Comparison of ENCODE assay signal across 8 cellular contexts in the genomic region with DNA sequence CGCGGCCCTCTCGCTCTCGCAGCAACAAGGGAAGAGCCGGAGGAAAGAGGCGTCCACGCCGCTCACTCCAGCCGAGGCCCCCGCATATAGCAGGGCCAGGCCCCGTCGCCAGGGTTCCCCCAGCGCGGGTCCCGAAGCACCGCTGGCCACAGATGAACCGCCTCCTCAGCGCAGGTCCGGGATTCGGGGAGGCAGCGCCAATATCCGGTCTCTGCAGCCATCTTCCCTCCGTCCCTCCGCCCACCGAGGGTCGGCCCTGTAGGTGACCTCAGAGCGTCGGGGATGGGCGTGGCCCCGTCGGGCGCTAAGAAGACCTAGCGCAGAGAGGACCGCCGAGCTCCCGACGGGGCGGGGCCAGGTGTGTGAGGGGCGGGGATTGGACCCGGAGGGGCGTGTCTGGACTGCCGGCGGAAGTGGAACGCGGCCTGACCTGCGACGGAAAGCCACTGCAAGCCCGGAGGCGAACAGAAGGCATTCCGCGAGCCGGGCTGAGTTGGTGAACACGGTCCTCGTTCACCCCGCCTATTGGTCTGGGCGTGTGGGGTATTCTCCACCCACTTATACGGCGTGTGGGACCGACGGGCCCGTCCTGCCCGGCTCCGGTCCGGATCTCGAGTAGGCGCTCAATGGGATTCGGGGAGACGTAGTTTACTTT.
DNase-seq lines count a peak whose midpoint lies in the region; ATAC-seq and TF ChIP-seq lines count a peak whose summit lies in the region.

No MANE protein-coding gene starts in this region.

- TF ChIP-seq CTCF in OCI-LY3 (IDR thresholded peaks at IDR 0.05; ENCODE audit: low read depth, low read length): no peak

- peak overlapping the region; percentile 83 for H3K4me2 ChIP-seq in OCI-LY3 (ENCODE audit: low read length)

- H3K36me3 ChIP-seq in OCI-LY3 (replicated peaks; ENCODE audit: low read depth, low read length): peaks cover 44% of the 10 kb centered on the region

- H3K27ac ChIP-seq in OCI-LY3 (ENCODE audit: low read length): peak overlapping the region; percentile 91

- no peaks in the 10 kb centered on the region for H3K27me3 ChIP-seq in OCI-LY3 (ENCODE audit: low read depth, low read length)

- peak overlapping the region; percentile 91 for H3K4me3 ChIP-seq in OCI-LY3 (ENCODE audit: low read length)

- peak; percentile 89 for DNase-seq in DMS 273 treated with DMSO at 0.1 percent for 48 hours (lab: John Stamatoyannopoulos, UW)
- DNase-seq in HuH-7.5 (ENCODE audit: low spot score): peak; percentile 99
- peak; percentile 98 for DNase-seq in activated T-cell treated with anti-CD3 and anti-CD28 coated beads for 24 hours (ENCODE audit: low read depth)
- peak; percentile 95 for DNase-seq in epidermal melanocyte (ENCODE audit: insufficient read length, low spot score)
- DNase-seq in middle frontal gyrus (ENCODE audit: extremely low spot score, low spot score): peak; percentile 64
- peak; percentile 97 to 98 for DNase-seq in stimulated activated CD8-positive, alpha-beta memory T cell treated with anti-CD3 and anti-CD28 coated beads, Interleukin-2, amount 100 ng/mL, for 1 hour (ENCODE audit: low read depth in 2 of 2)

- H4K20me1 ChIP-seq in OCI-LY3 (ENCODE audit: insufficient read depth, low read length): no peaks in the 10 kb centered on the region

- peak; percentile 98 for ATAC-seq in GM21528 (IDR thresholded peaks at IDR 0.05; ENCODE audit: low FRiP score, unreplicated experiment)

- H3K4me1 ChIP-seq in OCI-LY3 (ENCODE audit: low read length): peaks cover 11% of the 10 kb centered on the region

- peaks cover 51% of the 10 kb centered on the region for H3K79me2 ChIP-seq in OCI-LY3 (ENCODE audit: low read length)

- H3K9ac ChIP-seq in OCI-LY3 (ENCODE audit: low read length): peak overlapping the region; percentile 96

- H3K9me3 ChIP-seq in OCI-LY3 (ENCODE audit: insufficient read depth, low read length): peaks cover 36% of the 10 kb centered on the region

- H2AFZ ChIP-seq in OCI-LY3 (ENCODE audit: low read depth, low read length): peak overlapping the region; percentile 69; the same call in 1 of the 2 replicates

Comparison
In these comparisons a context has a peak if more than half of its experiments do, and no peak if none do; other contexts are left out.
1. Peak in every context shown above with its lines: DNase-seq, ATAC-seq, H3K4me3 ChIP-seq and H3K27ac ChIP-seq.